ENCODE assay signal across 8 cellular contexts in the genomic region with DNA sequence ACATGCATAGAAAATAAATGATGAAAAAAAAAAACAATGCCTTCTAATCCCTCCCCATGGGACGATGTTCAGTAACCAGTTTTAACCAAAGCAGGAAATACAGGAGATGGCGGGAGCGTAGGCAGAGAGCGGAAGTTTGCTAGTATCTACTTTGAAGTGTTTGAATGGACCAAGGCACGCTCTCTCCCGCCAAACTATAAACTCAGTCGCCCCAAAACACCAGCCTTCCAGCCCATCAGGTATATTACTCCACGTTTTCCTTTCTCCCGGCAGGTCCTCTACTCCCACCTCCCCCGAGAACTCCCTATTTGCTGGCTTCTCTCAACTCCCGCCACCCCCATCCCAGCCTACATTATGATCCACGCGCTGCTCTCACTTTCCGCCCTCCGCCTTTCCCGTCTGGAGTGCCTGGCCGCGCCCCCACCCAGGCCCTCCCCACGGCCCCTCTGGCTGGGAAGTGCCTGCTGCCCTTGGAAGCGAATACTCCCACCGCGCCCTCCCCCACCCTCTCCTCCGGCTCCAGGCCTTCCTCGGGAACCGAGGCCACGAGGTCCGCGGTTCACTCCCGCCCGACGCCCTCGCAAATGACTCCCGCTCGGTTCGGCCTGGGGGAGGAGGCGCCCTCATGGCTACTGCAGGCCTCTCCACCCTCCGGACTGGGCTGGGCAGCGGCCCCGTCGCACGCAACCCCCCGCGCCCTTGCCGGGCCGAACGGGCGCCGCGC. TPM values are rescaled to one million over a fixed set of nuclear protein-coding genes. Genes with fewer than 3 reads are reported as not detected.
DNase-seq lines count a peak whose midpoint lies in the region; ATAC-seq and TF ChIP-seq lines count a peak whose summit lies in the region.

No MANE protein-coding gene starts in this region.

- DNase-seq in AG08396 (ENCODE audit: low spot score) (peak; percentile 71), NCI-H510A (lab: John Stamatoyannopoulos, UW) (peak; percentile 58), dedifferentiated amniotic fluid mesenchymal stem cell (ENCODE audit: extremely low spot score) (peak; percentile 46), left lung (peak; percentile 56 to 88)
- peak; percentile 28 to 29 for DNase-seq in activated CD4-positive, alpha-beta T cell treated with anti-CD3 and anti-CD28 coated beads for 24 hours (ENCODE audit: low read depth in 2 of 2)
- peak; percentile 40 for DNase-seq in stimulated activated CD4-positive, alpha-beta T cell treated with anti-CD3 and anti-CD28 coated beads, Interleukin-4, amount 100 ng/mL, for 1 hour

- peak overlapping the region; percentile 88 to 96 for H3K27ac ChIP-seq in left lung

- H3K4me1 ChIP-seq in left lung, result peaks cover 10 to 50% of the 10 kb centered on the region in 2 donors

- no peaks in the 10 kb centered on the region for H3K27me3 ChIP-seq in left lung

- ATAC-seq in GM19043 (IDR thresholded peaks at IDR 0.05; ENCODE audit: low read depth, unreplicated experiment) (peak; percentile 33), HG03378 (IDR thresholded peaks at IDR 0.05; ENCODE audit: unreplicated experiment) (peak; percentile 38), left lung (peak; percentile 62)

- no peak for TF ChIP-seq CTCF in left lung (IDR thresholded peaks at IDR 0.05)

- intact Hi-C loops in left lung (cut with DNase I), result no loop called here

- peaks cover 0 to 7% of the 10 kb centered on the region in 2 donors for H3K36me3 ChIP-seq in left lung

- H3K4me3 ChIP-seq in left lung, result peak overlapping the region; percentile 76 to 86

- no peaks in the 10 kb centered on the region for H3K9me3 ChIP-seq in left lung

RNA-seq across cellular contexts. Expression of a gene that starts 0.7 kb away (rescaled TPM):
- 100 to 1,000 TPM in 1 of 2 donors, 10 to 100 TPM in 1; 89.8 to 128 TPM for total RNA-seq in left lung

Comparison
In these comparisons a context has a peak if more than half of its experiments do, and no peak if none do; other contexts are left out.
1. Peak in every context shown above with its lines: DNase-seq, ATAC-seq, H3K4me3 ChIP-seq and H3K27ac ChIP-seq.